ENCODE assay signal across 7 cellular contexts in the genomic region with DNA sequence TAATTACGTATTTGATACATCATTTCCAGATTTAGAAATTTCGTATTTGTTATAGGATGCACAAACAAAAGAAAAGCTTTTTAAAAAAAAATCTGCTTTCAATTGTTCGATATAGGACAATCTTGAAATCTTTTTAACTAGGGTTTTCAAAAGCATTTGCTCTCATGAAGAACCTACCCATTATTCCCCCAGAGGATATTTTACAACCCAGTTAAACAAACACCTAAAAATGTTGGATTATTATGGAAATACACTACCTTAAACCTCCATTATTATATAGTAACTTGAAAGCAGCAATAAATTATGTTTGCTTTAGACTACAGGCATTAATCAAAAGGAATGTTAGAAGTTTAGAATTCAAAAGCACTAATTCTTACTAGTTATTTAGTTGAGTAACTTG.
"Had no signal": no experiment of that assay in that cellular context is flagged by ENCODE, and none has a peak within 500 bp of the region (broad histone marks: within the 10 kb centered on the region; RNA-seq: fewer than 3 reads in every experiment).

No MANE protein-coding gene starts in this region.

- H3K9me3 Mint-ChIP-seq: GM23338, H9, HFFc6 had no signal

- H3K4me3 Mint-ChIP-seq: GM23338, H9, HFFc6 had no signal

- H3K4me1 Mint-ChIP-seq: GM23338, H9 had no signal

- H3K27ac Mint-ChIP-seq: GM23338, H9, HFFc6 had no signal

- DNase-seq: GM23248, GOT3, H7, H9, HCEC 1CT, HFFc6 had no signal
